Comparison of ENCODE assay signal across 11 cellular contexts in genomic region chr12:109896188-109896587, GRCh38.
"Had no signal": no experiment of that assay in that cellular context is flagged by ENCODE, and none has a peak within 500 bp of the region (broad histone marks: within the 10 kb centered on the region; RNA-seq: fewer than 3 reads in every experiment).

No MANE protein-coding gene starts in this region.

- H2AFZ ChIP-seq: GM23248 had no signal

- DNase-seq: GM23248, GOT3, H9, HCEC 1CT, HFFc6, IMR-90, Karpas-422, KBM-7 had no signal

- H3K4me3 ChIP-seq: GM23248 had no signal

- H3K27ac ChIP-seq: GM23248, KMS-11 had no signal

- H3K9ac ChIP-seq: GM23248, KMS-11 had no signal

- H3K4me2 ChIP-seq: KMS-11 had no signal

- FAIRE-seq: H54, HTR-8/SVneo had no signal
